Comparison of ENCODE assay signal across 26 cellular contexts in the genomic region with DNA sequence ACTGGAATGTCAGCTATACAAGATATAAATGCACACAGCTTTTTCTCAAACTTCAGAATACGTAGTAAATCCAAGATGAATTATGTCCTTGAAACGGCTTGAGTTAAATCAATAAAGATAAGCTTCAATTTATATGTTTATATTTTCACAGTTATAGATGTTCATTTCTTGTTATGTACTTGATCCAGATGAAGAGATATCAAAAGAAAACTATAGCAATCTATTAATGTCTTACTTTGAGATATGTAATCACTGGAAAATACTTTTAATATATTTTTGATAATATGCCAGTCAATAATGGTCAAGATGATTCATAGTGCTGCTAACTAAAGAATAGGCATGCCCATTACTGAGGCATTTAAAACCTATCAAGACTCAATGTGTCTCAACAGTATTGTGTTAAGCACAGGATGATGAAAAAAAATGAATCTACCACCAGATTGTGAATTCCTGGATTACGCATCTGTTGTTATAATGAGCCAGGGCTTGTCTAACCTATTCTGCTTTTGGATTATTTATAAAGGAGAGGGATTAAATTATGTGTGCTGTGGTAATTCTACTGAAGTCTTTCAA.
"Had no signal": no experiment of that assay in that cellular context is flagged by ENCODE, and none has a peak within 500 bp of the region (broad histone marks: within the 10 kb centered on the region; RNA-seq: fewer than 3 reads in every experiment).

No MANE protein-coding gene starts in this region.

- H3K27me3 Mint-ChIP-seq: activated CD4-positive, alpha-beta memory T cell treated with anti-CD3 and anti-CD28 coated beads for 36 hours; activated CD4-positive, alpha-beta T cell treated with anti-CD3 and anti-CD28 coated beads, Interleukin-2, amount 10 ng/mL, durations not matched to agents 24 days and 14 days; activated T-cell treated with anti-CD3 and anti-CD28 coated beads, Interleukin-2, amount 50 U/mL, for 24 hours; central memory CD8-positive, alpha-beta T cell; dendritic cell treated with granulocyte-macrophage colony-stimulating factor and Interleukin-4, amounts not matched to agents 40 ng/mL and 50 ng/mL, for 4 days; progenitor cell of endocrine pancreas; stimulated activated naive CD8-positive, alpha-beta T cell treated with anti-CD3 and anti-CD28 coated beads, Interleukin-15, Interleukin-2, amounts not matched to agents 100 ng/mL and 50 ng/mL, for 24 hours; T-helper 17 cell had no signal

- H3K9me3 Mint-ChIP-seq: activated CD4-positive, alpha-beta memory T cell treated with anti-CD3 and anti-CD28 coated beads for 36 hours; activated CD4-positive, alpha-beta T cell treated with anti-CD3 and anti-CD28 coated beads, Interleukin-2, amount 10 ng/mL, durations not matched to agents 24 days and 14 days; activated T-cell treated with anti-CD3 and anti-CD28 coated beads, Interleukin-2, amount 50 U/mL, for 24 hours; dendritic cell treated with granulocyte-macrophage colony-stimulating factor and Interleukin-4, amounts not matched to agents 40 ng/mL and 50 ng/mL, for 4 days; endodermal cell; nephron; stimulated activated naive CD8-positive, alpha-beta T cell treated with anti-CD3 and anti-CD28 coated beads, Interleukin-15, Interleukin-2, amounts not matched to agents 100 ng/mL and 50 ng/mL, for 24 hours had no signal

- H3K27ac Mint-ChIP-seq: activated CD4-positive, alpha-beta memory T cell treated with anti-CD3 and anti-CD28 coated beads for 36 hours; activated CD4-positive, alpha-beta T cell treated with anti-CD3 and anti-CD28 coated beads, Interleukin-2, amount 10 ng/mL, durations not matched to agents 24 days and 14 days; activated T-cell treated with anti-CD3 and anti-CD28 coated beads, Interleukin-2, amount 50 U/mL, for 24 hours; dendritic cell treated with granulocyte-macrophage colony-stimulating factor and Interleukin-4, amounts not matched to agents 40 ng/mL and 50 ng/mL, for 4 days; endodermal cell; nephron; stimulated activated effector memory CD8-positive, alpha-beta T cell treated with anti-CD3 and anti-CD28 coated beads, Interleukin-12 subunit alpha, Interleukin-12 subunit beta, amount 100 ng/mL, for 72 hours; stimulated activated naive CD8-positive, alpha-beta T cell treated with anti-CD3 and anti-CD28 coated beads, Interleukin-15, Interleukin-2, amounts not matched to agents 100 ng/mL and 50 ng/mL, for 24 hours; T-helper 17 cell had no signal

- DNase-seq: activated CD4-positive, alpha-beta memory T cell treated with anti-CD3 and anti-CD28 coated beads for 36 hours; activated CD4-positive, alpha-beta T cell treated with anti-CD3 and anti-CD28 coated beads, Interleukin-2, amount 10 ng/mL, durations not matched to agents 24 days and 14 days; activated CD4-positive, CD25-positive, alpha-beta regulatory T cell treated with anti-CD3 and anti-CD28 coated beads, Interleukin-2, amount 50 U/mL, for 72 hours; activated CD8-positive, alpha-beta memory T cell treated with anti-CD3 and anti-CD28 coated beads, Interleukin-2, amount 50 U/mL, for 4 hours; activated gamma-delta T cell; activated naive CD4-positive, alpha-beta T cell treated with anti-CD3 and anti-CD28 coated beads, Interleukin-2, amount 50 U/mL, for 16 hours; activated T-cell treated with anti-CD3 and anti-CD28 coated beads, Interleukin-2, amount 50 U/mL, for 24 hours; amniotic stem cell; endodermal cell; esophagus squamous epithelium; heart left ventricle; hypothalamus; left ventricle myocardium inferior; small intestine; stimulated activated CD4-positive, alpha-beta T cell treated with anti-CD3 and anti-CD28 coated beads, Interleukin-4, amount 100 ng/mL, for 24 hours; T-helper 17 cell; trophoblast cell had no signal

- H3K4me1 Mint-ChIP-seq: central memory CD8-positive, alpha-beta T cell; stimulated activated effector memory CD8-positive, alpha-beta T cell treated with anti-CD3 and anti-CD28 coated beads, Interleukin-12 subunit alpha, Interleukin-12 subunit beta, amount 100 ng/mL, for 72 hours; T-helper 17 cell had no signal

- H3K4me1 ChIP-seq: esophagus squamous epithelium, gastroesophageal sphincter had no signal

- H3K4me3 Mint-ChIP-seq: activated CD4-positive, alpha-beta memory T cell treated with anti-CD3 and anti-CD28 coated beads for 36 hours; activated CD4-positive, alpha-beta T cell treated with anti-CD3 and anti-CD28 coated beads, Interleukin-2, amount 10 ng/mL, durations not matched to agents 24 days and 14 days; activated T-cell treated with anti-CD3 and anti-CD28 coated beads, Interleukin-2, amount 50 U/mL, for 24 hours; central memory CD8-positive, alpha-beta T cell; dendritic cell treated with granulocyte-macrophage colony-stimulating factor and Interleukin-4, amounts not matched to agents 40 ng/mL and 50 ng/mL, for 4 days; endodermal cell; nephron; stimulated activated effector memory CD8-positive, alpha-beta T cell treated with anti-CD3 and anti-CD28 coated beads, Interleukin-12 subunit alpha, Interleukin-12 subunit beta, amount 100 ng/mL, for 72 hours; stimulated activated naive CD8-positive, alpha-beta T cell treated with anti-CD3 and anti-CD28 coated beads, Interleukin-15, Interleukin-2, amounts not matched to agents 100 ng/mL and 50 ng/mL, for 24 hours; T-helper 17 cell had no signal

- H3K27me3 ChIP-seq: esophagus squamous epithelium, gastroesophageal sphincter, heart left ventricle had no signal

- H3K36me3 ChIP-seq: esophagus squamous epithelium, gastroesophageal sphincter, heart left ventricle, left ventricle myocardium inferior, thoracic aorta had no signal

- H3K36me3 Mint-ChIP-seq: activated CD4-positive, alpha-beta memory T cell treated with anti-CD3 and anti-CD28 coated beads for 36 hours; stimulated activated effector memory CD8-positive, alpha-beta T cell treated with anti-CD3 and anti-CD28 coated beads, Interleukin-12 subunit alpha, Interleukin-12 subunit beta, amount 100 ng/mL, for 72 hours had no signal

- H3K9me3 ChIP-seq: esophagus squamous epithelium, gastroesophageal sphincter, heart left ventricle, left ventricle myocardium inferior, thoracic aorta had no signal

- H3K27ac ChIP-seq: esophagus squamous epithelium, gastroesophageal sphincter, heart left ventricle, left ventricle myocardium inferior, thoracic aorta had no signal

- H3K4me3 ChIP-seq: esophagus squamous epithelium, gastroesophageal sphincter, heart left ventricle, left ventricle myocardium inferior, lung, thoracic aorta had no signal
